In genomic region chr3:110895054-110895453, GRCh38 we compare ENCODE assay signal across 24 cellular contexts.
"Had no signal": no experiment of that assay in that cellular context is flagged by ENCODE, and none has a peak within 500 bp of the region (broad histone marks: within the 10 kb centered on the region; RNA-seq: fewer than 3 reads in every experiment).

No MANE protein-coding gene starts in this region.

- H3K4me3 ChIP-seq: colonic mucosa, esophagus squamous epithelium, gastrocnemius medialis, heart right ventricle, left ventricle myocardium inferior, lower lobe of right lung, mucosa of descending colon had no signal

- DNase-seq: colonic mucosa; cortex of kidney; effector CD8-positive, alpha-beta T cell; effector memory CD8-positive, alpha-beta T cell; endodermal cell; erythroblast; esophagus squamous epithelium; foreskin fibroblast; foreskin melanocyte; gastrocnemius medialis; glutamatergic neuron; head of caudate nucleus; heart right ventricle; hippocampal formation; left cardiac atrium; left ventricle myocardium inferior; lower lobe of right lung; mucosa of descending colon; naive B cell had no signal

- ATAC-seq: effector memory CD8-positive, alpha-beta T cell; esophagus mucosa; gastrocnemius medialis; heart right ventricle; left cardiac atrium; lower lobe of right lung; mucosa of descending colon had no signal

- H3K27me3 ChIP-seq: colonic mucosa, esophagus squamous epithelium, gastrocnemius medialis, heart right ventricle had no signal

- H3K4me1 ChIP-seq: colonic mucosa, esophagus squamous epithelium, gastrocnemius medialis, heart right ventricle, left ventricle myocardium inferior, lower lobe of right lung had no signal

- H3K36me3 ChIP-seq: colonic mucosa, esophagus squamous epithelium, gastrocnemius medialis, heart right ventricle, left ventricle myocardium inferior, lower lobe of right lung had no signal

- H3K9me3 ChIP-seq: colonic mucosa, esophagus squamous epithelium, gastrocnemius medialis, heart right ventricle, left ventricle myocardium inferior, lower lobe of right lung, mucosa of descending colon had no signal

- H3K27ac ChIP-seq: colonic mucosa, epithelial cell of prostate, esophagus squamous epithelium, gastrocnemius medialis, heart right ventricle, left ventricle myocardium inferior, lower lobe of right lung had no signal

- FAIRE-seq: endometrium, islet of Langerhans, keratinocyte had no signal
